Comparison of ENCODE assay signal across 9 cellular contexts in genomic region chr3:195441051-195441450, GRCh38. TPM values are rescaled to one million over a fixed set of nuclear protein-coding genes. Genes with fewer than 3 reads are reported as not detected.
DNase-seq lines count a peak whose midpoint lies in the region; ATAC-seq and TF ChIP-seq lines count a peak whose summit lies in the region.
"Had no signal": no experiment of that assay in that cellular context is flagged by ENCODE, and none has a peak within 500 bp of the region (broad histone marks: within the 10 kb centered on the region; RNA-seq: fewer than 3 reads in every experiment).

No MANE protein-coding gene starts in this region.

- no peak for TF ChIP-seq POLR2A in esophagus squamous epithelium (IDR thresholded peaks at IDR 0.05)

- H3K4me1 ChIP-seq in RWPE2 (ENCODE audit: insufficient read depth, poor library complexity, severe bottlenecking): peaks cover 22% of the 10 kb centered on the region
- H3K4me1 ChIP-seq in esophagus squamous epithelium: peaks cover 6 to 48% (median 22%) of the 10 kb centered on the region in 3 donors

- WGBS in esophagus squamous epithelium, 2 donors: 19 to 29% methylated on average over 2 of the region's 2 CpGs

- H3K27me3 ChIP-seq in RWPE2 (ENCODE audit: insufficient read depth, poor library complexity, severe bottlenecking) (no peaks in the 10 kb centered on the region), esophagus squamous epithelium (no peaks in the 10 kb centered on the region)

- intact Hi-C loops in esophagus squamous epithelium (cut with DNase I): no loop called here

- peak overlapping the region; percentile 76 for H3K27ac ChIP-seq in RWPE2 (ENCODE audit: poor library complexity, severe bottlenecking)
- H3K27ac ChIP-seq in esophagus squamous epithelium: peak overlapping the region in 3 of 4 donors; percentile 96 to 99 (median 99)

- TF ChIP-seq CTCF in RWPE2 (IDR thresholded peaks at IDR 0.05; ENCODE audit: poor library complexity, severe bottlenecking) (no peak), esophagus squamous epithelium (IDR thresholded peaks at IDR 0.05) (no peak), retinal pigment epithelial cell (conservative IDR thresholded peaks at IDR 0.05; ENCODE audit: low read depth, low read length) (no peak), omental fat pad (IDR thresholded peaks at IDR 0.05) (no peak)

- H3K36me3 ChIP-seq in RWPE2 (ENCODE audit: low read depth): no peaks in the 10 kb centered on the region
- H3K36me3 ChIP-seq in esophagus squamous epithelium: no peaks in the 10 kb centered on the region

- DNase-seq in EH (ENCODE audit: low read depth): peak; percentile 3
- DNase-seq in RWPE2 (ENCODE audit: low spot score): no peak
- no peak for DNase-seq in esophagus squamous epithelium (lab: John Stamatoyannopoulos, UW)
- DNase-seq in retinal pigment epithelial cell (ENCODE audit: low read depth): no peak
- DNase-seq in central memory CD4-positive, alpha-beta T cell: no peak
- no peak for DNase-seq in omental fat pad (ENCODE audit: low spot score)
- no peak for DNase-seq in NCI-H2171 (lab: John Stamatoyannopoulos, UW)
- DNase-seq: NCI-H1930 had no signal

- H3K9me3 ChIP-seq in RWPE2 (ENCODE audit: severe bottlenecking): no peaks in the 10 kb centered on the region
- no peaks in the 10 kb centered on the region for H3K9me3 ChIP-seq in esophagus squamous epithelium

- ATAC-seq in RWPE2 (ENCODE audit: low read depth): no peak
- no peak for ATAC-seq in omental fat pad (ENCODE audit: low FRiP score)
- ATAC-seq in HG03520 (IDR thresholded peaks at IDR 0.05; ENCODE audit: unreplicated experiment): no peak

- peak overlapping the region; percentile 84 for H3K4me3 ChIP-seq in RWPE2 (ENCODE audit: severe bottlenecking)
- peak overlapping the region; percentile 93 to 100 (median 94) for H3K4me3 ChIP-seq in esophagus squamous epithelium
- H3K4me3 ChIP-seq in retinal pigment epithelial cell (ENCODE audit: low read length): peak overlapping the region; percentile 88

RNA-seq across cellular contexts. Expression of gene ACAP2, which starts 1.8 kb away (rescaled TPM):
- total RNA-seq in esophagus squamous epithelium (10 to 100 TPM; 46.7 to 71.5 (median 50.8) TPM), omental fat pad (10 to 100 TPM; 41.6 to 76.1 (median 44.5) TPM)
